ENCODE assay signal across 1 cellular context in the genomic region with DNA sequence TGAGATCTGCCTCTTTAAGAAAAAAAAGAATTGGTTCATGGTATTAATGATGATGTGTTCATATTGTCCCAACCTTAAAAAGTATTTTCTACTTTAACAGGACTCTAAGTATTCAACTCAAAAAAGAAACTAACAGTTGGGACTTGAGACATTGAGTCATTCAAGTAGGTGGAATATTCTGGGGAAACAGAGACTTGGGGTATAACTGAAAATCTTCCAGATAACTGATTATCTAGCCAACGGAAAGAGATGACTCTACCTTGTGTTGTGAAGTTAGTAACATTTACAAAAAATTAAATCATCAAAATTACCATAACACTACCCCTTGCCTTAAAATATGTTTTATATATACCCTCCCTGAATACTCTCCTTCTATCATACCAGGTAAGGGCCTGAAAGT.
TF ChIP-seq lines count a peak whose summit lies in the region.

No MANE protein-coding gene starts in this region.

TF ChIP-seq in IMR-90, 13 proteins besides CTCF, POLR2A, EP300 and RAD21 (continued from another document):
- TF ChIP-seq, protein P1, sequence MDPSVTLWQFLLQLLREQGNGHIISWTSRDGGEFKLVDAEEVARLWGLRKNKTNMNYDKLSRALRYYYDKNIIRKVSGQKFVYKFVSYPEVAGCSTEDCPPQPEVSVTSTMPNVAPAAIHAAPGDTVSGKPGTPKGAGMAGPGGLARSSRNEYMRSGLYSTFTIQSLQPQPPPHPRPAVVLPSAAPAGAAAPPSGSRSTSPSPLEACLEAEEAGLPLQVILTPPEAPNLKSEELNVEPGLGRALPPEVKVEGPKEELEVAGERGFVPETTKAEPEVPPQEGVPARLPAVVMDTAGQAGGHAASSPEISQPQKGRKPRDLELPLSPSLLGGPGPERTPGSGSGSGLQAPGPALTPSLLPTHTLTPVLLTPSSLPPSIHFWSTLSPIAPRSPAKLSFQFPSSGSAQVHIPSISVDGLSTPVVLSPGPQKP (IDR thresholded peaks at IDR 0.05; ENCODE audit: borderline replicate concordance, low read depth, low read length): no peak
- TF ChIP-seq FOS (IDR thresholded peaks at IDR 0.05; ENCODE audit: low read depth, low read length) (no peak), RFX5 (IDR thresholded peaks at IDR 0.05; ENCODE audit: low read depth, low read length) (no peak), MXI1 (IDR thresholded peaks at IDR 0.05; ENCODE audit: borderline replicate concordance, low read depth, low read length) (no peak), SMC3 (IDR thresholded peaks at IDR 0.05; ENCODE audit: low read depth, low read length) (no peak), MAFK (IDR thresholded peaks at IDR 0.05; ENCODE audit: low read depth, low read length) (no peak), MAZ (IDR thresholded peaks at IDR 0.05; ENCODE audit: borderline replicate concordance, low read depth, low read length) (no peak), CEBPB (IDR thresholded peaks at IDR 0.05; ENCODE audit: low read depth, low read length) (no peak), BHLHE40 (IDR thresholded peaks at IDR 0.05; ENCODE audit: low read depth, low read length) (no peak), RCOR1 (IDR thresholded peaks at IDR 0.05; ENCODE audit: insufficient replicate concordance, low read length) (no peak)
- TF ChIP-seq, protein P2, sequence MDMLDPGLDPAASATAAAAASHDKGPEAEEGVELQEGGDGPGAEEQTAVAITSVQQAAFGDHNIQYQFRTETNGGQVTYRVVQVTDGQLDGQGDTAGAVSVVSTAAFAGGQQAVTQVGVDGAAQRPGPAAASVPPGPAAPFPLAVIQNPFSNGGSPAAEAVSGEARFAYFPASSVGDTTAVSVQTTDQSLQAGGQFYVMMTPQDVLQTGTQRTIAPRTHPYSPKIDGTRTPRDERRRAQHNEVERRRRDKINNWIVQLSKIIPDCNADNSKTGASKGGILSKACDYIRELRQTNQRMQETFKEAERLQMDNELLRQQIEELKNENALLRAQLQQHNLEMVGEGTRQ (IDR thresholded peaks at IDR 0.05; ENCODE audit: low read depth, low read length): no peak
